ENCODE assay signal across 1 cellular context in genomic region chr4:69713593-69713992, GRCh38.
A peak's percentile ranks its signal among the peaks of the same experiment; 100 is the strongest.
TF ChIP-seq lines count a peak whose summit lies in the region.

No MANE protein-coding gene starts in this region.

TF ChIP-seq in HepG2, 621 proteins besides CTCF, POLR2A, EP300 and RAD21 (continued from another document and continues in another):
- TF ChIP-seq ZNF281 (CRISPR knock-in tag; IDR thresholded peaks at IDR 0.05; ENCODE audit: borderline replicate concordance) = peak; percentile 61; the same call in 1 of the 2 replicates
- TF ChIP-seq ZBTB37 (CRISPR knock-in tag; IDR thresholded peaks at IDR 0.05) = no peak
- peak; percentile 74 for TF ChIP-seq THAP11 (CRISPR knock-in tag; IDR thresholded peaks at IDR 0.05)
- 0 out of 2 replicates have a peak, but pooled peaks have one; percentile 51 for TF ChIP-seq KAT8 (CRISPR knock-in tag; IDR thresholded peaks at IDR 0.05)
- TF ChIP-seq ZNF343 (CRISPR knock-in tag; IDR thresholded peaks at IDR 0.05) = no peak
- TF ChIP-seq ZNF513 (CRISPR knock-in tag; conservative IDR thresholded peaks at IDR 0.05) = no peak
- peak; percentile 57 for TF ChIP-seq ATF7 (IDR thresholded peaks at IDR 0.05)
- TF ChIP-seq ATF7 (CRISPR knock-in tag; IDR thresholded peaks at IDR 0.05) = no peak
- TF ChIP-seq SNAI1 (CRISPR knock-in tag; IDR thresholded peaks at IDR 0.05; ENCODE audit: borderline replicate concordance) = no peak
- no peak for TF ChIP-seq XBP1 (CRISPR knock-in tag; IDR thresholded peaks at IDR 0.05)
- no peak for TF ChIP-seq ZNF720 (CRISPR knock-in tag; IDR thresholded peaks at IDR 0.05)
- TF ChIP-seq XRCC5 (optimal IDR thresholded peaks at IDR 0.05; ENCODE audit: low read length) = no peak
- TF ChIP-seq MAFG (CRISPR knock-in tag; IDR thresholded peaks at IDR 0.05) = no peak
- peak in 1 of 2 experiments; percentile 74; a peak in 1 of 4 replicates for TF ChIP-seq KLF16 (CRISPR knock-in tag; IDR thresholded peaks at IDR 0.05)
- peak; percentile 37; the same call in 1 of the 2 replicates for TF ChIP-seq ERF (CRISPR knock-in tag; IDR thresholded peaks at IDR 0.05)
- no peak for TF ChIP-seq SOX13 (IDR thresholded peaks at IDR 0.05)
- TF ChIP-seq SOX13 (CRISPR knock-in tag; conservative IDR thresholded peaks at IDR 0.05 in 1 of 2, IDR thresholded peaks at IDR 0.05 in 1 of 2) = peak in 1 of 2 experiments; percentile 66; a peak in 1 of 4 replicates
- peak; percentile 34; the same call in 1 of the 2 replicates for TF ChIP-seq ETV5 (CRISPR knock-in tag; IDR thresholded peaks at IDR 0.05; ENCODE audit: borderline replicate concordance)
- TF ChIP-seq ZNF841 (CRISPR knock-in tag; IDR thresholded peaks at IDR 0.05; ENCODE audit: borderline replicate concordance) = no peak
- TF ChIP-seq SP4 (CRISPR knock-in tag; IDR thresholded peaks at IDR 0.05) = no peak
- 0 out of 2 replicates have a peak, but pooled peaks have one; percentile 58 for TF ChIP-seq ATF3 (CRISPR knock-in tag; IDR thresholded peaks at IDR 0.05)
- TF ChIP-seq ZFY (CRISPR knock-in tag; IDR thresholded peaks at IDR 0.05) = no peak
- TF ChIP-seq ATF1 (CRISPR knock-in tag; IDR thresholded peaks at IDR 0.05) = no peak
- TF ChIP-seq RBM22 (optimal IDR thresholded peaks at IDR 0.05; ENCODE audit: low read length) = no peak
- TF ChIP-seq SMAD9 (CRISPR knock-in tag; IDR thresholded peaks at IDR 0.05) = no peak
- no peak for TF ChIP-seq NBN (conservative IDR thresholded peaks at IDR 0.05)
- TF ChIP-seq NFIB (CRISPR knock-in tag; IDR thresholded peaks at IDR 0.05; ENCODE audit: borderline replicate concordance) = no peak
- TF ChIP-seq SNAPC2 (CRISPR knock-in tag; IDR thresholded peaks at IDR 0.05) = peak; percentile 68; the same call in 1 of the 2 replicates
- TF ChIP-seq KDM2A (CRISPR knock-in tag; IDR thresholded peaks at IDR 0.05; ENCODE audit: borderline replicate concordance, low read depth) = no peak
- peak; percentile 88 for TF ChIP-seq ZNF7 (CRISPR knock-in tag; IDR thresholded peaks at IDR 0.05)
- TF ChIP-seq CAMTA2 (CRISPR knock-in tag; IDR thresholded peaks at IDR 0.05; ENCODE audit: borderline replicate concordance) = no peak
- TF ChIP-seq CERS6 (CRISPR knock-in tag; IDR thresholded peaks at IDR 0.05) = no peak
- TF ChIP-seq HNF1A (IDR thresholded peaks at IDR 0.05; ENCODE audit: low read depth) = peak; percentile 93
- peak; percentile 95 for TF ChIP-seq HNF1A (CRISPR knock-in tag; IDR thresholded peaks at IDR 0.05; ENCODE audit: borderline replicate concordance)
- TF ChIP-seq NFRKB (IDR thresholded peaks at IDR 0.05) = no peak
- no peak for TF ChIP-seq MNT (IDR thresholded peaks at IDR 0.05)
- no peak for TF ChIP-seq ZBED4 (CRISPR knock-in tag; IDR thresholded peaks at IDR 0.05; ENCODE audit: borderline replicate concordance)
- TF ChIP-seq ZNF430 (CRISPR knock-in tag; IDR thresholded peaks at IDR 0.05) = 0 out of 2 replicates have a peak, but pooled peaks have one; percentile 18
- TF ChIP-seq NFE2L2 (IDR thresholded peaks at IDR 0.05; ENCODE audit: low read length) = peak; percentile 11; the same call in 1 of the 2 replicates
- TF ChIP-seq ZBTB43 (CRISPR knock-in tag; conservative IDR thresholded peaks at IDR 0.05) = peak; percentile 83
- peak; percentile 51; the same call in 1 of the 2 replicates for TF ChIP-seq SIX1 (CRISPR knock-in tag; IDR thresholded peaks at IDR 0.05; ENCODE audit: borderline replicate concordance)
- TF ChIP-seq MBNL3 (CRISPR knock-in tag; conservative IDR thresholded peaks at IDR 0.05) = no peak
- no peak for TF ChIP-seq ZSCAN21 (CRISPR knock-in tag; IDR thresholded peaks at IDR 0.05; ENCODE audit: borderline replicate concordance)
- TF ChIP-seq MTF2 (CRISPR knock-in tag; IDR thresholded peaks at IDR 0.05; ENCODE audit: borderline replicate concordance) = no peak
- TF ChIP-seq ZNF563 (CRISPR knock-in tag; IDR thresholded peaks at IDR 0.05) = no peak
- no peak for TF ChIP-seq FOXK2 (IDR thresholded peaks at IDR 0.05)
- TF ChIP-seq CC2D1A (CRISPR knock-in tag; IDR thresholded peaks at IDR 0.05) = no peak
- TF ChIP-seq PITX1 (CRISPR knock-in tag; IDR thresholded peaks at IDR 0.05) = no peak
- no peak for TF ChIP-seq ZFYVE20 (CRISPR knock-in tag; IDR thresholded peaks at IDR 0.05; ENCODE audit: borderline replicate concordance, low read depth)
